ENCODE assay signal across 23 cellular contexts in the genomic region with DNA sequence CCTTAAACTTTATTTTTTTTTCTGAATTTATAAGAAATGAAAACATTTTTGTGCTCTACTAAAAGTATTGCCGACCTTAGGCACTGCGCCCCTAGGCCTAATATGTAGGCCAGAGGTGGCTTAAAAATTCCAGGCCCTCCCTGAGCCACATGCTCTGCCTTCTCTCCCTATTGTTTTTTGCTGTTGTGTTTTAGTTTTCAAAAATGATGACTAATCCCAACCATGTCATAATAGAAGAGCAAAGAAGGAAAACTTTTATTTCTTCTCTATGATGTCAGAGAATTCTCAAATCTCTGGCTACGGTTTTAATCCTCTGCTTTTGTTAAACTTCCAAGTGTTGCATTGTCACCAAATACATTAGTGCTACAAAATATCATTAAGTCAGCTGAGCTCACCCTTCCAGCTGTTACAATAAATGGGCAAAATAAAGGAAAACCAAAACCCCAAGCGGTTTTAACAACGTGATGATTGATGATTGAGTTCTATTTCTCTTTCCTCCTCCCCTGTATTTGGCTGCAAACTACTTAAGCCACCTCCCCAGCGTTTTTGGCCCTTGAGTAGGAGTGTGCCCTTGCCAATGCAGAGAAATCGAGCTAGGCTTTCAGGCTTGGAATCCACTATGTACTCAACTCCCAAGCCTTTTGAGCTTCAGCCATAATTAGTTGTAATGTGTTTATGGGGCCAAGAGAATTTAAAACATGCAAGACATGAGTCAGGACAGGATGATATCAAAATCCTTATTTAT.
"Had no signal": no experiment of that assay in that cellular context is flagged by ENCODE, and none has a peak within 500 bp of the region (broad histone marks: within the 10 kb centered on the region; RNA-seq: fewer than 3 reads in every experiment).

No MANE protein-coding gene starts in this region.

- H3K4me1 ChIP-seq: breast epithelium, vagina had no signal

- H3K36me3 ChIP-seq: breast epithelium, vagina had no signal

- DNase-seq: activated B cell treated with CpG ODN at 0.5 μM for 24 hours; activated CD4-positive, alpha-beta memory T cell treated with anti-CD3 and anti-CD28 coated beads for 36 hours; activated CD4-positive, alpha-beta T cell treated with anti-CD3 and anti-CD28 coated beads for 4 hours; activated naive CD4-positive, alpha-beta T cell; activated naive CD8-positive, alpha-beta T cell treated with anti-CD3 and anti-CD28 coated beads, Interleukin-2, amount 10 ng/mL, durations not matched to agents 7 days and 5 days; activated T-cell treated with anti-CD3 and anti-CD28 coated beads, Interleukin-2, amount 50 U/mL, for 1 hour; cortex of kidney; foreskin fibroblast; left cardiac atrium; midbrain; psoas muscle; right cardiac atrium; small intestine; stimulated activated CD4-positive, alpha-beta T cell treated with anti-CD3 and anti-CD28 coated beads, Interleukin-4, amount 100 ng/mL, for 1 hour; stimulated activated naive CD8-positive, alpha-beta T cell treated with anti-CD3 and anti-CD28 coated beads, Interleukin-15, amount 100 ng/mL, for 72 hours; T-helper 1 cell; T-helper 9 cell; trophoblast cell had no signal

- H3K36me3 Mint-ChIP-seq: activated CD4-positive, alpha-beta memory T cell treated with anti-CD3 and anti-CD28 coated beads for 36 hours; activated naive CD8-positive, alpha-beta T cell treated with anti-CD3 and anti-CD28 coated beads, Interleukin-2, amount 10 ng/mL, durations not matched to agents 7 days and 5 days had no signal

- H3K4me3 ChIP-seq: breast epithelium, hepatocyte, psoas muscle, vagina had no signal

- H3K4me2 ChIP-seq: hepatocyte had no signal

- H2AFZ ChIP-seq: hepatocyte had no signal

- H3K27ac ChIP-seq: breast epithelium, hepatocyte, psoas muscle, vagina had no signal

- H3K79me2 ChIP-seq: hepatocyte had no signal

- H3K27me3 ChIP-seq: breast epithelium, hepatocyte, vagina had no signal

- H3K9me3 ChIP-seq: breast epithelium, psoas muscle, vagina had no signal

- ATAC-seq: activated T-helper 17 cell treated with anti-CD3 and anti-CD28 coated beads, Interleukin-2, amount 50 U/mL, for 72 hours; esophagus mucosa; right cardiac atrium; stimulated activated naive CD8-positive, alpha-beta T cell treated with anti-CD3 and anti-CD28 coated beads, Interleukin-15, amount 100 ng/mL, for 72 hours had no signal

- H3K27ac Mint-ChIP-seq: activated B cell treated with CpG ODN at 0.5 μM for 24 hours; activated CD4-positive, alpha-beta memory T cell treated with anti-CD3 and anti-CD28 coated beads for 36 hours; activated naive CD8-positive, alpha-beta T cell treated with anti-CD3 and anti-CD28 coated beads, Interleukin-2, amount 10 ng/mL, durations not matched to agents 7 days and 5 days; activated T-helper 17 cell treated with anti-CD3 and anti-CD28 coated beads, Interleukin-2, amount 50 U/mL, for 72 hours; stimulated activated naive CD8-positive, alpha-beta T cell treated with anti-CD3 and anti-CD28 coated beads, Interleukin-15, amount 100 ng/mL, for 72 hours had no signal

- H3K9me3 Mint-ChIP-seq: activated B cell treated with CpG ODN at 0.5 μM for 24 hours; activated naive CD8-positive, alpha-beta T cell treated with anti-CD3 and anti-CD28 coated beads, Interleukin-2, amount 10 ng/mL, durations not matched to agents 7 days and 5 days; activated T-helper 17 cell treated with anti-CD3 and anti-CD28 coated beads, Interleukin-2, amount 50 U/mL, for 72 hours; stimulated activated naive CD8-positive, alpha-beta T cell treated with anti-CD3 and anti-CD28 coated beads, Interleukin-15, amount 100 ng/mL, for 72 hours had no signal

- FAIRE-seq: small intestine had no signal
